ENCODE assay signal across 1 cellular context in the genomic region with DNA sequence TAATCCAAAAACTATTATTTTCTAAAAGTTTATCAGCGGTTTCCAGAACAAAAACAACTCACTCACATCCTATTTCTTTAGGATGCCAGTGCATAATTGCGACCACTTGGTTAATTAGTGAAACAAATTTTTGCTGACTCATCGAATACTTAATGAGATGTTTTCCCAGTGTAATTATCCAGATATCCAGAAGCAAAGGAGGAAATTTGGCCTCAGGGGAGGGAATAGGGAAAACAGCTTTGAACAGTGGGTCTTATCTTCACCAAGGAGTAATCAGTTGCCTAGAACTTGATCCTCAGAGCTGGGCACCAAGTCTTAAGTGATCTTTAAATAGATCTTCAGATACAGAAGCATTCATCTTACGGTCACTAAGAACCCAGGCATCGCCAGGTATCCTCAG.
TF ChIP-seq lines count a peak whose summit lies in the region.

No MANE protein-coding gene starts in this region.

TF ChIP-seq in H1, 55 proteins besides CTCF, POLR2A, EP300 and RAD21:
- no peak for TF ChIP-seq BRCA1 (IDR thresholded peaks at IDR 0.05; ENCODE audit: low read depth, low read length)
- no peak for TF ChIP-seq KDM4A (IDR thresholded peaks at IDR 0.05; ENCODE audit: low read depth, low read length, severe bottlenecking)
- no peak for TF ChIP-seq CEBPB (IDR thresholded peaks at IDR 0.05; ENCODE audit: low read depth, low read length)
- no peak for TF ChIP-seq SP1 (IDR thresholded peaks at IDR 0.05; ENCODE audit: low read depth, low read length)
- no peak for TF ChIP-seq CREB1 (IDR thresholded peaks at IDR 0.05)
- TF ChIP-seq BACH1 (IDR thresholded peaks at IDR 0.05; ENCODE audit: low read length), result peak; percentile 63
- TF ChIP-seq USF2 (IDR thresholded peaks at IDR 0.05; ENCODE audit: low read length), result no peak
- no peak for TF ChIP-seq TAF7 (optimal IDR thresholded peaks at IDR 0.05; ENCODE audit: borderline replicate concordance, low read depth, low read length)
- TF ChIP-seq ZNF274 (IDR thresholded peaks at IDR 0.05; ENCODE audit: borderline replicate concordance, extremely low read depth, low read length), result no peak
- no peak for TF ChIP-seq BCL11A (IDR thresholded peaks at IDR 0.05; ENCODE audit: low read depth in 2 of 2, low read length in 2 of 2)
- no peak for TF ChIP-seq CBX5 (IDR thresholded peaks at IDR 0.05; ENCODE audit: low read depth, low read length)
- peak; percentile 100 for TF ChIP-seq MAFK (IDR thresholded peaks at IDR 0.05; ENCODE audit: low read depth, low read length)
- no peak for TF ChIP-seq EGR1 (IDR thresholded peaks at IDR 0.05; ENCODE audit: borderline replicate concordance, low read depth, low read length)
- no peak for TF ChIP-seq TCF12 (IDR thresholded peaks at IDR 0.05; ENCODE audit: low read depth, low read length)
